22 cellular contexts compared by ENCODE assay signal in genomic region chr6:138034229-138034628, GRCh38.
DNase-seq lines count a peak whose midpoint lies in the region; ATAC-seq and TF ChIP-seq lines count a peak whose summit lies in the region.
"Had no signal": no experiment of that assay in that cellular context is flagged by ENCODE, and none has a peak within 500 bp of the region (broad histone marks: within the 10 kb centered on the region; RNA-seq: fewer than 3 reads in every experiment).

No MANE protein-coding gene starts in this region.

- peak overlapping the region; percentile 82 for H3K27ac ChIP-seq in RWPE1
- peak overlapping the region; percentile 72 for H3K27ac ChIP-seq in mammary epithelial cell (ENCODE audit: insufficient read depth, low read depth, low read length)
- H3K27ac ChIP-seq in foreskin keratinocyte = peak overlapping the region; percentile 100
- peak overlapping the region; percentile 86 for H3K27ac ChIP-seq in smooth muscle cell (ENCODE audit: low read depth)
- H3K27ac ChIP-seq: HL-60 had no signal

- H4K20me1 ChIP-seq in mammary epithelial cell (ENCODE audit: insufficient read depth, low read length) (no peaks in the 10 kb centered on the region), smooth muscle cell (ENCODE audit: low read depth) (no peaks in the 10 kb centered on the region)

- POLR2A ChIA-PET in RWPE1 (lab: Yijun Ruan, JAX; ENCODE audit: low non-redundant PET) = no interaction called here

- BruUV-seq in mammary epithelial cell (replicated peaks; lab: Mats Ljungman, UMichigan) = no TSS peak

- CTCF ChIA-PET in RWPE1 (lab: Yijun Ruan, JAX) = interaction anchor here (0.6 kb wide), 1 partner anchor 56 kb away, joined by 4 read pairs; no protein-coding TSS in a partner anchor
- CTCF ChIA-PET in mammary epithelial cell (lab: Charles Lee; ENCODE audit: low non-redundant PET) = no interaction called here

- ATAC-seq in foreskin keratinocyte (no peak), GM19463 (IDR thresholded peaks at IDR 0.05; ENCODE audit: unreplicated experiment) (no peak), HG03439 (IDR thresholded peaks at IDR 0.05; ENCODE audit: unreplicated experiment) (no peak)
- ATAC-seq: GM12878 had no signal

- WGBS in mammary epithelial cell (ENCODE audit: low coverage, missing lambda C conversion rate) = 58% methylated on average over 3 of the region's 3 CpGs
- 79% methylated on average over 3 of the region's 3 CpGs for WGBS in smooth muscle cell (ENCODE audit: low lambda C conversion rate)

- H3K4me1 ChIP-seq in mammary epithelial cell (ENCODE audit: insufficient read depth, low read length) (peaks cover 66% of the 10 kb centered on the region), foreskin keratinocyte (peaks cover 48% of the 10 kb centered on the region), smooth muscle cell (ENCODE audit: low read depth) (no peaks in the 10 kb centered on the region)
- H3K4me1 ChIP-seq: BE2C had no signal

- DNase-seq in RWPE1 (ENCODE audit: low spot score) (no peak), mammary epithelial cell (no peak), foreskin keratinocyte (no peak), smooth muscle cell (lab: John Stamatoyannopoulos, UW; ENCODE audit: unreplicated experiment) (no peak), T-helper 9 cell (no peak), NCI-H446 (lab: John Stamatoyannopoulos, UW) (no peak)
- DNase-seq: ACHN; BE2C; C1 segment of cervical spinal cord; CD4-positive, CD25-positive, alpha-beta regulatory T cell; CD8-positive, alpha-beta memory T cell; COR-L47; DMS 273 treated with DMSO at 0.1 percent for 48 hours; DMS53; DND-41; EL; H9; IMR-90 had no signal

- H3K4me2 ChIP-seq in mammary epithelial cell (ENCODE audit: insufficient read depth, low read depth, low read length) (no peak overlapping the region), smooth muscle cell (no peak overlapping the region)

- intact Hi-C loops in mammary epithelial cell (cut with micrococcal nuclease) = no loop called here

- no peak for TF ChIP-seq CTCF in RWPE1 (conservative IDR thresholded peaks at IDR 0.05; ENCODE audit: low read depth)
- no peak for TF ChIP-seq CTCF in mammary epithelial cell (conservative IDR thresholded peaks at IDR 0.05 in 1 of 2, IDR thresholded peaks at IDR 0.05 in 1 of 2; ENCODE audit: extremely low read depth in 1 of 2, insufficient read depth in 1 of 2, low read depth in 1 of 2, low read length in 2 of 2)
- TF ChIP-seq CTCF in foreskin keratinocyte (conservative IDR thresholded peaks at IDR 0.05) = no peak
- TF ChIP-seq CTCF in smooth muscle cell (IDR thresholded peaks at IDR 0.05; ENCODE audit: borderline replicate concordance, insufficient read depth, poor library complexity, severe bottlenecking) = no peak

- H3K27me3 ChIP-seq in mammary epithelial cell (ENCODE audit: insufficient read depth, low read length) = no peaks in the 10 kb centered on the region
- no peaks in the 10 kb centered on the region for H3K27me3 ChIP-seq in foreskin keratinocyte
- H3K27me3 ChIP-seq in smooth muscle cell (ENCODE audit: low read depth) = no peaks in the 10 kb centered on the region
- H3K27me3 ChIP-seq: BE2C had no signal

- H2AFZ ChIP-seq in mammary epithelial cell (ENCODE audit: low read depth, low read length) = no peak overlapping the region
- no peak overlapping the region for H2AFZ ChIP-seq in smooth muscle cell (ENCODE audit: low read depth)

- H3K4me3 ChIP-seq in mammary epithelial cell (replicated peaks in 1 of 3; ENCODE audit: insufficient read depth in 1 of 3, low read depth in 2 of 3, low read length in 3 of 3) (no peak overlapping the region), smooth muscle cell (no peak overlapping the region)
- H3K4me3 ChIP-seq: GM12878 had no signal

- no peaks in the 10 kb centered on the region for H3F3A ChIP-seq in smooth muscle cell (ENCODE audit: low read depth)

- no peaks in the 10 kb centered on the region for H3K36me3 ChIP-seq in mammary epithelial cell (ENCODE audit: insufficient read depth, low read length)
- H3K36me3 ChIP-seq in smooth muscle cell (ENCODE audit: low read depth) = no peaks in the 10 kb centered on the region
- H3K36me3 ChIP-seq: BE2C had no signal

- H3K79me2 ChIP-seq in mammary epithelial cell (ENCODE audit: insufficient read depth, low read length) (no peaks in the 10 kb centered on the region), smooth muscle cell (ENCODE audit: low read depth) (no peaks in the 10 kb centered on the region)

- in situ Hi-C loops in mammary epithelial cell (cut with MboI; ENCODE audit: low sequenced_read_pairs in 2 of 2) = loop anchor here in 1 of 2 donors (5.0 kb wide), 1 partner anchor 73 kb away; the partner anchor contains the start of gene PERP

- H3K9me3 ChIP-seq in mammary epithelial cell (replicated peaks; ENCODE audit: insufficient read depth, low read length) = no peaks in the 10 kb centered on the region
- H3K9me3 ChIP-seq in smooth muscle cell (replicated peaks; ENCODE audit: low read depth) = no peaks in the 10 kb centered on the region
- H3K9me3 ChIP-seq: BE2C had no signal

- H3K9ac ChIP-seq in mammary epithelial cell (ENCODE audit: insufficient read depth, low read length) = no peak overlapping the region
- H3K9ac ChIP-seq in smooth muscle cell (ENCODE audit: low read depth) = no peak overlapping the region

- dilution Hi-C loops in mammary epithelial cell (cut with HindIII; ENCODE audit: low sequenced_read_pairs) = no loop called here
